In genomic region chr6:159134701-159135364, GRCh38 we compare ENCODE assay signal across 8 cellular contexts. TPM values are rescaled to one million over a fixed set of nuclear protein-coding genes. Genes with fewer than 3 reads are reported as not detected.
DNase-seq lines count a peak whose midpoint lies in the region; ATAC-seq and TF ChIP-seq lines count a peak whose summit lies in the region.

No MANE protein-coding gene starts in this region.

- H3K18ac ChIP-seq in neuronal stem cell (ENCODE audit: low read length) = no peak overlapping the region

- H2AFZ ChIP-seq in PC-3 (ENCODE audit: low read length) (no peak overlapping the region), neuronal stem cell (ENCODE audit: low read length) (no peak overlapping the region)

- H4K91ac ChIP-seq in neuronal stem cell (ENCODE audit: low read depth, low read length, poor library complexity) = no peak overlapping the region

- no peak overlapping the region for H2BK15ac ChIP-seq in neuronal stem cell (ENCODE audit: low read length)

- no peaks in the 10 kb centered on the region for H3K9me3 ChIP-seq in BE2C
- H3K9me3 ChIP-seq in PC-3 (ENCODE audit: low read length) = no peaks in the 10 kb centered on the region
- no peaks in the 10 kb centered on the region for H3K9me3 ChIP-seq in neuronal stem cell (replicated peaks in 1 of 2; ENCODE audit: control insufficient read depth in 2 of 2, insufficient read depth in 1 of 2, low read depth in 1 of 2, low read length in 2 of 2)
- no peaks in the 10 kb centered on the region for H3K9me3 ChIP-seq in suprapubic skin

- H3K4me1 ChIP-seq in BE2C = no peaks in the 10 kb centered on the region
- no peaks in the 10 kb centered on the region for H3K4me1 ChIP-seq in PC-3 (ENCODE audit: insufficient read depth, low read length)
- no peaks in the 10 kb centered on the region for H3K4me1 ChIP-seq in neuronal stem cell (ENCODE audit: control insufficient read depth in 2 of 2, insufficient read depth in 1 of 2, low read depth in 1 of 2, low read length in 2 of 2)
- H3K4me1 ChIP-seq in suprapubic skin = no peaks in the 10 kb centered on the region

- no peak for TF ChIP-seq POLR2A in suprapubic skin (IDR thresholded peaks at IDR 0.05)

- H3K27me3 ChIP-seq in BE2C (peaks cover 40% of the 10 kb centered on the region), PC-3 (ENCODE audit: low read length) (peaks cover 44% of the 10 kb centered on the region), neuronal stem cell (ENCODE audit: control insufficient read depth in 3 of 3, insufficient read depth in 3 of 3, low read depth in 1 of 3, low read length in 3 of 3) (peaks cover 0 to 14% (median 0%) of the 10 kb centered on the region in 3 experiments), suprapubic skin (peaks cover 27% of the 10 kb centered on the region)

- H4K8ac ChIP-seq in neuronal stem cell (ENCODE audit: low read depth, low read length) = no peak overlapping the region

- H3K4ac ChIP-seq in neuronal stem cell (ENCODE audit: low read length) = no peak overlapping the region

- peak; percentile 67 for DNase-seq in BE2C
- peak; percentile 42 for DNase-seq in HuH-7.5 (ENCODE audit: low spot score)
- DNase-seq in PC-3 = peak; percentile 73
- DNase-seq in activated T-cell treated with anti-CD3 and anti-CD28 coated beads for 48 hours (ENCODE audit: low read depth) = peak; percentile 62
- peak; percentile 53 for DNase-seq in fibroblast of mammary gland (ENCODE audit: low read depth)
- DNase-seq in neuronal stem cell (ENCODE audit: low spot score) = peak; percentile 54
- DNase-seq in suprapubic skin (ENCODE audit: low spot score in 2 of 2) = peak in 1 of 2 donors; percentile 80

- H3F3A ChIP-seq in PC-3 (ENCODE audit: low read length, unreplicated experiment) = no peaks in the 10 kb centered on the region

- H3K27ac ChIP-seq in PC-3 (ENCODE audit: low read length) (no peak overlapping the region), neuronal stem cell (replicated peaks; ENCODE audit: low read length) (no peak overlapping the region), suprapubic skin (no peak overlapping the region)

- H3K4me2 ChIP-seq in PC-3 (ENCODE audit: low read length) (no peak overlapping the region), neuronal stem cell (ENCODE audit: insufficient read depth, low read length, poor library complexity, severe bottlenecking) (no peak overlapping the region)

- no peaks in the 10 kb centered on the region for H3K9me2 ChIP-seq in PC-3 (replicated peaks; ENCODE audit: low read length)

- H3K36me3 ChIP-seq in BE2C (no peaks in the 10 kb centered on the region), PC-3 (ENCODE audit: low read depth, low read length) (no peaks in the 10 kb centered on the region), neuronal stem cell (replicated peaks in 1 of 2; ENCODE audit: control insufficient read depth in 2 of 2, insufficient read depth in 2 of 2, low read length in 2 of 2) (no peaks in the 10 kb centered on the region), suprapubic skin (no peaks in the 10 kb centered on the region)

- H3K9ac ChIP-seq in PC-3 (ENCODE audit: low read length) = no peak overlapping the region
- no peak overlapping the region for H3K9ac ChIP-seq in neuronal stem cell (ENCODE audit: low read depth, low read length, poor library complexity)

- peak; percentile 74 for ATAC-seq in GM19043 (IDR thresholded peaks at IDR 0.05; ENCODE audit: low read depth, unreplicated experiment)
- peak; percentile 72 for ATAC-seq in PC-3

- CTCF ChIA-PET in PC-3 (lab: Charles Lee) = interaction anchor here (0.6 to 1.2 kb wide), 2 partner anchors 126 to 128 kb away, joined by 3 to 14 read pairs; no protein-coding TSS in a partner anchor

- POLR2A ChIA-PET in PC-3 (lab: Charles Lee; ENCODE audit: unreplicated experiment) = interaction anchor here (0.7 kb wide), 1 partner anchor 22 kb away, joined by 3 read pairs; no protein-coding TSS in a partner anchor

- TF ChIP-seq EP300 in suprapubic skin (IDR thresholded peaks at IDR 0.05) = no peak

- no peak overlapping the region for H2BK120ac ChIP-seq in neuronal stem cell (ENCODE audit: low read depth, low read length)

- H3K4me3 ChIP-seq in BE2C (ENCODE audit: low read depth, low read length) = no peak overlapping the region
- H3K4me3 ChIP-seq in PC-3 (ENCODE audit: low read length) = no peak overlapping the region
- H3K4me3 ChIP-seq in fibroblast of mammary gland (ENCODE audit: control insufficient read depth, low read depth, low read length) = no peak overlapping the region
- no peak overlapping the region for H3K4me3 ChIP-seq in neuronal stem cell (ENCODE audit: low read length in 2 of 2)
- H3K4me3 ChIP-seq in suprapubic skin = no peak overlapping the region

- H3K79me2 ChIP-seq in PC-3 (ENCODE audit: low read length) = no peaks in the 10 kb centered on the region

- no TSS peak for BruUV-seq in PC-3 (replicated peaks; lab: Mats Ljungman, UMichigan)

- H2BK5ac ChIP-seq in neuronal stem cell (ENCODE audit: low read length) = no peak overlapping the region

- intact Hi-C loops in PC-3 (cut with micrococcal nuclease) = loop anchor here (1.0 kb wide), 1 partner anchor 127 kb away; no protein-coding TSS in a partner anchor

- H3K23ac ChIP-seq in neuronal stem cell (ENCODE audit: low read depth, low read length, poor library complexity) = no peak overlapping the region

- TF ChIP-seq CTCF in BE2C (IDR thresholded peaks at IDR 0.05; ENCODE audit: low read depth, low read length) (peak; percentile 98), PC-3 (conservative IDR thresholded peaks at IDR 0.05; ENCODE audit: low read depth, low read length) (peak; percentile 86), fibroblast of mammary gland (conservative IDR thresholded peaks at IDR 0.05; ENCODE audit: control insufficient read depth, insufficient read depth, low read depth, low read length) (peak; percentile 99), suprapubic skin (IDR thresholded peaks at IDR 0.05) (peak; percentile 91 to 96)

- H3K14ac ChIP-seq in neuronal stem cell (ENCODE audit: low read length) = no peak overlapping the region

- WGBS in neuronal stem cell (ENCODE audit: extremely low coverage in 2 of 2, insufficient read length in 2 of 2, insufficient replicate concordance in 1 of 2), 2 donors = no CpG with 5 or more reads among the region's 9 CpGs
- 32% methylated on average over 9 of the region's 9 CpGs for WGBS in suprapubic skin

- H2AK5ac ChIP-seq in neuronal stem cell (ENCODE audit: low read depth, low read length) = no peak overlapping the region

- H4K20me1 ChIP-seq in PC-3 (ENCODE audit: low read length) = no peaks in the 10 kb centered on the region

- H2BK12ac ChIP-seq in neuronal stem cell (ENCODE audit: low read length) = no peak overlapping the region

- H3K79me1 ChIP-seq in neuronal stem cell (ENCODE audit: low read depth, low read length) = peaks cover 2% of the 10 kb centered on the region

RNA-seq across cellular contexts. Expression of gene FNDC1, which starts 34.4 kb away (rescaled TPM):
- not detected for polyA plus RNA-seq in BE2C (2012; ENCODE audit: insufficient read depth, insufficient read length, low read depth)
- total RNA-seq in PC-3 (2014; rRNA removed) (not detected in 2 replicates), suprapubic skin (under 1 TPM in 3 of 4 donors, not detected in 1; 0.13 to 0.89 (median 0.15) TPM)
- 0.14 TPM for polyA plus RNA-seq in neuronal stem cell (2013, experiment 1 of 2)
- 0.12 TPM for polyA plus RNA-seq in neuronal stem cell (2013, experiment 2 of 2)
